ENCODE assay signal across 2 cellular contexts in the genomic region with DNA sequence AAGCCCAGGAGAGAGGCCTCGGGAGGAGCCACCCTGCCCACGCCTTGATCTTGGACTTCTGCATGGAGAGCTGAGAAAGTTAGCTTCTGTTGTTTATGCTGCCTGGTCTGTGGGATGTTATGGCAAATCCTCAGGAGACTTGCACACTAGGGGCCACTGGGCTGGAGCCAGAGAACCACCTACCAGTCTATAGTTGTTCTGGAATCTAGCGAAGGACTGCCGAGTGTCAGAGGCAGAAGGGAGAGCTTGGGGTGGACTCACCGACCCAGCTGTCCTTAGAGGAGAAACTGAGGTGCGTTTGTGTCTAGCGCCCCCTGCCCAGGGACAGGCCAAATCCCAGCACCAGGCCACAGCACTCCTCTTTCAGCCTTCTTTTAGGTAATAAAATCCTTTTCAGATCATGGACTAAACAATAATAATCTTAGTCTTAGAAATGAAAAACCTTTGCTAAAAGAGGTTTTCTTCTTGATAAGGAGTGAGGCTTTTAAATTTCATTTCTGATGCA.
TF ChIP-seq lines count a peak whose summit lies in the region.

No MANE protein-coding gene starts in this region.

TF ChIP-seq in SK-N-SH, 30 proteins besides CTCF, POLR2A, EP300 and RAD21:
- TF ChIP-seq USF2 (IDR thresholded peaks at IDR 0.05; ENCODE audit: borderline replicate concordance, low read depth, low read length): no peak
- no peak for TF ChIP-seq SMC3 (IDR thresholded peaks at IDR 0.05; ENCODE audit: low read depth, low read length)

TF ChIP-seq in SK-N-SH treated with all-trans-retinoic acid at 6 μM for 48 hours, 23 proteins besides CTCF, POLR2A, EP300 and RAD21:
- no peak for TF ChIP-seq TSHZ2 (CRISPR knock-in tag; IDR thresholded peaks at IDR 0.05)
- TF ChIP-seq ZNF70 (CRISPR knock-in tag; IDR thresholded peaks at IDR 0.05): no peak
- TF ChIP-seq ISL1 (CRISPR knock-in tag; IDR thresholded peaks at IDR 0.05): no peak
- no peak for TF ChIP-seq PATZ1 (CRISPR knock-in tag; IDR thresholded peaks at IDR 0.05; ENCODE audit: borderline replicate concordance)
- TF ChIP-seq ZFP3 (CRISPR knock-in tag; IDR thresholded peaks at IDR 0.05): no peak
- no peak for TF ChIP-seq ARNTL (CRISPR knock-in tag; IDR thresholded peaks at IDR 0.05; ENCODE audit: borderline replicate concordance, low read depth)
- TF ChIP-seq ZC3H10 (CRISPR knock-in tag; IDR thresholded peaks at IDR 0.05): no peak
- no peak for TF ChIP-seq ZNF565 (CRISPR knock-in tag; conservative IDR thresholded peaks at IDR 0.05; ENCODE audit: low read depth)
- TF ChIP-seq ZFP30 (CRISPR knock-in tag; IDR thresholded peaks at IDR 0.05): no peak
- TF ChIP-seq TCF4 (CRISPR knock-in tag; IDR thresholded peaks at IDR 0.05; ENCODE audit: borderline replicate concordance): no peak
- TF ChIP-seq BACH2 (CRISPR knock-in tag; IDR thresholded peaks at IDR 0.05; ENCODE audit: borderline replicate concordance): no peak
- no peak for TF ChIP-seq POU6F1 (CRISPR knock-in tag; IDR thresholded peaks at IDR 0.05; ENCODE audit: borderline replicate concordance, low read depth)
- no peak for TF ChIP-seq OSR1 (CRISPR knock-in tag; IDR thresholded peaks at IDR 0.05)
- no peak for TF ChIP-seq GLIS3 (CRISPR knock-in tag; IDR thresholded peaks at IDR 0.05)
- TF ChIP-seq ESRRG (CRISPR knock-in tag; IDR thresholded peaks at IDR 0.05): no peak
- no peak for TF ChIP-seq PPARA (CRISPR knock-in tag; IDR thresholded peaks at IDR 0.05; ENCODE audit: borderline replicate concordance)
- TF ChIP-seq TOX (CRISPR knock-in tag; IDR thresholded peaks at IDR 0.05; ENCODE audit: borderline replicate concordance): no peak
